8 cellular contexts compared by ENCODE assay signal in the genomic region with DNA sequence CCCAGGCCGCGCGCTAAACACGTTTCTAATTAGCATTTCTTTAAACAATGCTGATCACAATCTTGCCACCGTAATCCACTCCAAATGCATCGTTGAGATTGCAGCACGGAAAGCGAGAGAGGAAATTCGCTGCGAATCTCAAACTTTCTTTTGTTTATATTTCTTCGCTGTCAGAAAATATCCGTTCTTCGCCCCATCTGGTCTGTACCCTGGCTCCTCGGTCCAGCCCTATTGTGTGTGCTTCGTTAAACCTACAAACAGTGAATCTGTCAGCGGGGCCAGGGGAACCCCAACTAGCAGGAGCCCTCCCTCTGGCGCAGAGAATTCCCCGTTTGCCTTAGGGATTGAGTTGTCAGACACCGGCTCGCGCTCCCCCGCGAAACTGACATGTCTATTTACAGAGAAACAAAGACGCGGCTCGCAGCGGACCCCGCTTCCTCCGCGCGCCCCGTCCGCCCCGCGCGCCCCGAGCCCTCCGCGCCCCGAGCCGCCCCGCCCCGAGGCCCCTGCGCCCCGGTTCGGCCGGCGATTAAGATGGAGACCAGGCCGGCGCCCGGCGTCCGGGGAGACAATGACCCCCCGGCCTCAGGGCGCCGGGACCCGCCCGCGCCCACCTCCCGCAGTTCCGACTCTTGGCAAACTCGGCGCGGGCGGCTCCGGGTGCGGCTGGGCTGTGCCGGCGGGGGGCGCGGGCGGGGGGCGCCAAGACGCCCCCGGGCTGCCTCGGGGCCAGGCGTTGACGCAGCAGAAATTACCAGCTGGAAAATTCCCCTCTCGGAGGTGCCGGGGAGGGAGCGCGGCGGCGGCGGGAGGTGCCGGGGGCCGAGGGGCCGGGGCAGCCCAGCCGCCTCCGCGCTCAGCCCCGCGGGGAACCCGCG. TPM values are rescaled to one million over a fixed set of nuclear protein-coding genes. Genes with fewer than 3 reads are reported as not detected.
DNase-seq lines count a peak whose midpoint lies in the region; ATAC-seq, FAIRE-seq and TF ChIP-seq lines count a peak whose summit lies in the region.

No MANE protein-coding gene starts in this region.

- peaks cover 0 to 7% (median 3%) of the 10 kb centered on the region in 11 experiments; a peak in 8 of 22 replicates for H3K9me3 ChIP-seq in BLaER1 treated with 17β-estradiol and CSF1 and Interleukin-3, amounts not matched to agents 10 nM and 100 nM (replicated peaks in 1 of 11)
- H3K9me3 ChIP-seq in kidney (ENCODE audit: control insufficient read depth in 1 of 2, low read length in 2 of 2): no peaks in the 10 kb centered on the region
- no peaks in the 10 kb centered on the region for H3K9me3 ChIP-seq in suprapubic skin

- H4K20me1 ChIP-seq in BLaER1 treated with 17β-estradiol and CSF1 and Interleukin-3, amounts not matched to agents 10 nM and 100 nM: peaks cover 0 to 49% (median 34%) of the 10 kb centered on the region in 11 experiments; a peak in 19 of 22 replicates

- peak overlapping the region in 1 of 11 experiments; percentile 23; a peak in 3 of 22 replicates for H3K27ac ChIP-seq in BLaER1 treated with 17β-estradiol and CSF1 and Interleukin-3, amounts not matched to agents 10 nM and 100 nM
- H3K27ac ChIP-seq in kidney (ENCODE audit: low read depth in 2 of 2, low read length in 2 of 2) (peak overlapping the region; percentile 51 to 80), suprapubic skin (peak overlapping the region; percentile 60)

- peak overlapping the region; percentile 86 to 97 (median 90) for H3K4me2 ChIP-seq in BLaER1 treated with 17β-estradiol and CSF1 and Interleukin-3, amounts not matched to agents 10 nM and 100 nM

- no peak for TF ChIP-seq POLR2A in suprapubic skin (IDR thresholded peaks at IDR 0.05)

- ATAC-seq in HG02642 (IDR thresholded peaks at IDR 0.05; ENCODE audit: poor library complexity, unreplicated experiment) (peak; percentile 19), GM21360 (IDR thresholded peaks at IDR 0.05; ENCODE audit: unreplicated experiment) (no peak)

- DNase-seq in astrocyte of the cerebellum (ENCODE audit: low read depth): no peak
- peak; percentile 80 for DNase-seq in kidney
- DNase-seq in suprapubic skin (ENCODE audit: low spot score in 2 of 2): no peak
- DNase-seq in SW 1271 (lab: John Stamatoyannopoulos, UW): no peak
- no peak for DNase-seq in Kasumi-1 (lab: John Stamatoyannopoulos, UW)

- H3K4me1 ChIP-seq in BLaER1 treated with 17β-estradiol and CSF1 and Interleukin-3, amounts not matched to agents 10 nM and 100 nM: peaks cover 38 to 63% (median 49%) of the 10 kb centered on the region in 10 experiments
- peaks cover 9 to 35% of the 10 kb centered on the region in 2 donors for H3K4me1 ChIP-seq in kidney (ENCODE audit: control insufficient read depth in 1 of 2, insufficient read depth in 1 of 2, low read depth in 1 of 2, low read length in 2 of 2)
- H3K4me1 ChIP-seq in suprapubic skin: peaks cover 43% of the 10 kb centered on the region

- FAIRE-seq in kidney (lab: Jason Lieb, UNC): no peak

- H3K4me3 ChIP-seq in BLaER1 treated with 17β-estradiol and CSF1 and Interleukin-3, amounts not matched to agents 10 nM and 100 nM: peak overlapping the region; percentile 58 to 83 (median 68)
- H3K4me3 ChIP-seq in astrocyte of the cerebellum (ENCODE audit: low read depth, low read length): peak overlapping the region; percentile 50
- H3K4me3 ChIP-seq in kidney (ENCODE audit: low read length in 2 of 2): peak overlapping the region; percentile 81 to 87
- peak overlapping the region; percentile 70 for H3K4me3 ChIP-seq in suprapubic skin

- in situ Hi-C loops in astrocyte of the cerebellum (cut with HindIII; ENCODE audit: low sequenced_read_pairs): no loop called here

- TF ChIP-seq CTCF in astrocyte of the cerebellum (IDR thresholded peaks at IDR 0.05; ENCODE audit: low read depth, low read length, missing control alignments): no peak
- no peak for TF ChIP-seq CTCF in kidney (IDR thresholded peaks at IDR 0.05; ENCODE audit: borderline replicate concordance, extremely low read depth, insufficient read depth)
- no peak for TF ChIP-seq CTCF in suprapubic skin (IDR thresholded peaks at IDR 0.05)

- H3K27me3 ChIP-seq in BLaER1 treated with 17β-estradiol and CSF1 and Interleukin-3, amounts not matched to agents 10 nM and 100 nM: peaks cover 69 to 93% (median 90%) of the 10 kb centered on the region in 11 experiments
- H3K27me3 ChIP-seq in suprapubic skin: no peaks in the 10 kb centered on the region

- intact Hi-C loops in kidney (cut with DNase I): no loop called here

- peak overlapping the region; percentile 0 to 83 (median 65); a peak in 19 of 22 replicates for H3K9ac ChIP-seq in BLaER1 treated with 17β-estradiol and CSF1 and Interleukin-3, amounts not matched to agents 10 nM and 100 nM
- H3K9ac ChIP-seq in kidney (ENCODE audit: low read length in 2 of 2): peak overlapping the region; percentile 49 to 70

- H3K36me3 ChIP-seq in BLaER1 treated with 17β-estradiol and CSF1 and Interleukin-3, amounts not matched to agents 10 nM and 100 nM: no peaks in the 10 kb centered on the region
- H3K36me3 ChIP-seq in kidney (ENCODE audit: control insufficient read depth in 1 of 2, insufficient read depth in 2 of 2, low read length in 2 of 2) (no peaks in the 10 kb centered on the region), suprapubic skin (no peaks in the 10 kb centered on the region)

- no peak for TF ChIP-seq EP300 in suprapubic skin (IDR thresholded peaks at IDR 0.05)

- WGBS in suprapubic skin: 3% methylated on average over 18 of the region's 95 CpGs

RNA-seq across cellular contexts. Expression of a gene that starts 0.9 kb away (rescaled TPM):
- 24.0 TPM for total RNA-seq in kidney
- 4.5 TPM for polyA plus RNA-seq in kidney (ENCODE audit: insufficient read depth, low read depth, low replicate concordance)
- 1 to 10 TPM; 3.4 to 5.1 (median 4.4) TPM for total RNA-seq in suprapubic skin

RNA-seq across cellular contexts. Expression of a gene that starts 31.1 kb away (rescaled TPM):
- not detected for total RNA-seq in kidney
- not detected for polyA plus RNA-seq in kidney (ENCODE audit: insufficient read depth, low read depth, low replicate concordance)
- not detected for total RNA-seq in suprapubic skin

RNA-seq across cellular contexts. Expression of a gene that starts 34.9 kb away (rescaled TPM):
- total RNA-seq in kidney (78.0 TPM), suprapubic skin (10 to 100 TPM; 66.5 to 87.4 (median 74.1) TPM)
- polyA plus RNA-seq in kidney (ENCODE audit: insufficient read depth, low read depth, low replicate concordance): 73.1 TPM
